In the genomic region with DNA sequence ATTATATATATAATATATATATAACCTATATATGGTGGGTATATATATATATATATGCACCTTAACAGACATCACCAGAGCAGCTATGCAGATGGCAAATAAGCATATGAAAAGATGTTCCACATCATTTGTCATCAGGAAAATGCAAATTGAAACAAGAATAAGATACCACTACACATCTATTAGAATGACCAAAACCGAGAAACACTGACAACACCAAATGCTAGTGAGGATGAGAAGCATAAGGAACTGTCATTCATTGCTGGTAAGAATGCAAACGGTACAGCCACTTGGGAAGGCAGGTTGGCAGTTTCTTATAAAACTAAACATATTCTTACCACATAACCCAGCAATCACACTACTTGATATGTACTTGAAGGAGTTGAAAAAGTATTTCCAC, we compare ENCODE assay signal across 15 cellular contexts.
DNase-seq lines count a peak whose midpoint lies in the region; ATAC-seq lines count a peak whose summit lies in the region.
"Had no signal": no experiment of that assay in that cellular context is flagged by ENCODE, and none has a peak within 500 bp of the region (broad histone marks: within the 10 kb centered on the region; RNA-seq: fewer than 3 reads in every experiment).

No MANE protein-coding gene starts in this region.

- no peaks in the 10 kb centered on the region for H3K9me3 ChIP-seq in effector memory CD4-positive, alpha-beta T cell (ENCODE audit: control insufficient read depth, low read length)
- H3K9me3 ChIP-seq: right lobe of liver had no signal

- no peak for DNase-seq in middle frontal gyrus (ENCODE audit: extremely low spot score, low spot score)
- no peak for DNase-seq in 8988T
- DNase-seq in NCI-H2107 treated with DMSO at 0.1 percent for 48 hours (lab: John Stamatoyannopoulos, UW; ENCODE audit: unreplicated experiment) = no peak
- no peak for DNase-seq in effector memory CD4-positive, alpha-beta T cell
- DNase-seq: left ventricle myocardium superior; NCI-H1092 treated with DMSO at 0.1 percent for 48 hours; NCI-H446 treated with DMSO at 0.1 percent for 48 hours; PC-3; right lobe of liver; stimulated activated naive CD4-positive, alpha-beta T cell treated with Interleukin-2 at 50 U/mL for 16 hours had no signal

- no peaks in the 10 kb centered on the region for H3K27me3 ChIP-seq in effector memory CD4-positive, alpha-beta T cell (replicated peaks; ENCODE audit: control insufficient read depth, insufficient read depth, low read length, poor library complexity, severe bottlenecking)
- H3K27me3 ChIP-seq: hepatocyte, right lobe of liver had no signal

- no peak overlapping the region for H3K4me3 ChIP-seq in effector memory CD4-positive, alpha-beta T cell (ENCODE audit: insufficient read depth, low read depth, low read length, poor library complexity, severe bottlenecking)
- H3K4me3 ChIP-seq: hepatocyte, right lobe of liver had no signal

- H3K4me1 ChIP-seq in effector memory CD4-positive, alpha-beta T cell (ENCODE audit: control insufficient read depth, insufficient read depth, low read length, poor library complexity, severe bottlenecking) = no peaks in the 10 kb centered on the region
- H3K4me1 ChIP-seq: right lobe of liver had no signal

- no peaks in the 10 kb centered on the region for H3K36me3 ChIP-seq in effector memory CD4-positive, alpha-beta T cell (ENCODE audit: control insufficient read depth, insufficient read depth, low read length)
- H3K36me3 ChIP-seq: right lobe of liver had no signal

- H3K27ac ChIP-seq in effector memory CD4-positive, alpha-beta T cell (ENCODE audit: insufficient read depth, low read length, poor library complexity, severe bottlenecking) = no peak overlapping the region
- H3K27ac ChIP-seq: hepatocyte, right lobe of liver had no signal

- peak; percentile 75 for ATAC-seq in GM18867 (IDR thresholded peaks at IDR 0.05; ENCODE audit: unreplicated experiment)
- peak; percentile 65 for ATAC-seq in GM21447 (IDR thresholded peaks at IDR 0.05; ENCODE audit: unreplicated experiment)
- peak; percentile 66 for ATAC-seq in HG02970 (IDR thresholded peaks at IDR 0.05; ENCODE audit: low FRiP score, unreplicated experiment)
- peak; percentile 75 for ATAC-seq in HG03521 (IDR thresholded peaks at IDR 0.05; ENCODE audit: unreplicated experiment)
- ATAC-seq: left ventricle myocardium superior, PC-3, right lobe of liver had no signal
